16 cellular contexts compared by ENCODE assay signal in genomic region chr13:34257980-34258379, GRCh38.
DNase-seq lines count a peak whose midpoint lies in the region; ATAC-seq and TF ChIP-seq lines count a peak whose summit lies in the region.
"Had no signal": no experiment of that assay in that cellular context is flagged by ENCODE, and none has a peak within 500 bp of the region (broad histone marks: within the 10 kb centered on the region; RNA-seq: fewer than 3 reads in every experiment).

No MANE protein-coding gene starts in this region.

- peaks cover 11% of the 10 kb centered on the region for H3K4me1 ChIP-seq in DOHH2 (ENCODE audit: control insufficient read depth, low read length)
- H3K4me1 ChIP-seq in naive thymus-derived CD4-positive, alpha-beta T cell (ENCODE audit: control insufficient read depth in 2 of 2, insufficient read depth in 2 of 2, low read length in 2 of 2): no peaks in the 10 kb centered on the region
- H3K4me1 ChIP-seq: HAP-1 had no signal

- peaks cover 0 to 5% (median 0%) of the 10 kb centered on the region in 7 donors for H3K4me1 Mint-ChIP-seq in naive thymus-derived CD4-positive, alpha-beta T cell
- H3K4me1 Mint-ChIP-seq in activated T-helper 17 cell treated with anti-CD3 and anti-CD28 coated beads, Interleukin-2, amount 50 U/mL, for 72 hours: no peaks in the 10 kb centered on the region
- H3K4me1 Mint-ChIP-seq: activated naive CD4-positive, alpha-beta T cell treated with anti-CD3 and anti-CD28 coated beads, Interleukin-2, amount 50 U/mL, for 24 hours had no signal

- DNase-seq in LHCN-M2 (ENCODE audit: low read depth) (peak; percentile 17), SKM-1 (lab: John Stamatoyannopoulos, UW; ENCODE audit: unreplicated experiment) (peak; percentile 87), NCI-H1930 (lab: John Stamatoyannopoulos, UW) (no peak)
- DNase-seq in naive thymus-derived CD4-positive, alpha-beta T cell: no peak
- no peak for DNase-seq in activated T-cell treated with anti-CD3 and anti-CD28 coated beads, Interleukin-2, amount 50 U/mL, for 1 hour
- DNase-seq: activated CD4-positive, alpha-beta T cell treated with anti-CD3 and anti-CD28 coated beads, Interleukin-2, amount 50 U/mL, for 4 hours; left colon; NCI-H146; ovary; PC-3; spleen had no signal

- H3K4me3 Mint-ChIP-seq in naive thymus-derived CD4-positive, alpha-beta T cell: no peak overlapping the region
- H3K4me3 Mint-ChIP-seq in activated T-helper 17 cell treated with anti-CD3 and anti-CD28 coated beads, Interleukin-2, amount 50 U/mL, for 72 hours: no peak overlapping the region
- H3K4me3 Mint-ChIP-seq: activated naive CD4-positive, alpha-beta T cell treated with anti-CD3 and anti-CD28 coated beads, Interleukin-2, amount 50 U/mL, for 24 hours had no signal

- POLR2A ChIA-PET in naive thymus-derived CD4-positive, alpha-beta T cell (lab: Charles Lee): no interaction called here

- H3K9me3 Mint-ChIP-seq in naive thymus-derived CD4-positive, alpha-beta T cell: peaks cover 3 to 18% (median 6%) of the 10 kb centered on the region in 11 donors
- peaks cover 25% of the 10 kb centered on the region for H3K9me3 Mint-ChIP-seq in activated T-helper 17 cell treated with anti-CD3 and anti-CD28 coated beads, Interleukin-2, amount 50 U/mL, for 72 hours

- H3K27ac ChIP-seq in DOHH2 (ENCODE audit: low read depth, low read length): no peak overlapping the region
- no peak overlapping the region for H3K27ac ChIP-seq in naive thymus-derived CD4-positive, alpha-beta T cell (ENCODE audit: low read depth, low read length)
- H3K27ac ChIP-seq: ovary, spleen had no signal

- H3K9me2 ChIP-seq in DOHH2 (replicated peaks; ENCODE audit: control insufficient read depth, low read length): no peaks in the 10 kb centered on the region

- no peak for TF ChIP-seq CTCF in DOHH2 (IDR thresholded peaks at IDR 0.05; ENCODE audit: low read depth, low read length, poor library complexity, severe bottlenecking)

- no peaks in the 10 kb centered on the region for H3K36me3 ChIP-seq in DOHH2 (ENCODE audit: control insufficient read depth, low read length)
- H3K36me3 ChIP-seq in naive thymus-derived CD4-positive, alpha-beta T cell (ENCODE audit: control insufficient read depth in 2 of 3, insufficient read depth in 3 of 3, low read length in 3 of 3): no peaks in the 10 kb centered on the region
- H3K36me3 ChIP-seq: HAP-1, ovary, spleen had no signal

- intact Hi-C loops in naive thymus-derived CD4-positive, alpha-beta T cell (cut with micrococcal nuclease): no loop called here

- peak overlapping the region; percentile 40; the same call in 1 of the 2 replicates for H3K4me2 ChIP-seq in DOHH2 (ENCODE audit: low read length)

- H3K79me2 ChIP-seq in DOHH2 (ENCODE audit: control insufficient read depth, low read length): no peaks in the 10 kb centered on the region

- peak; percentile 52 for ATAC-seq in naive thymus-derived CD4-positive, alpha-beta T cell
- ATAC-seq in activated T-helper 17 cell treated with anti-CD3 and anti-CD28 coated beads, Interleukin-2, amount 50 U/mL, for 72 hours (replicated peaks): no peak
- ATAC-seq: K562, left colon, PC-3 had no signal

- no peaks in the 10 kb centered on the region; the same call in 1 of the 2 replicates for H3K9me3 ChIP-seq in DOHH2 (ENCODE audit: control insufficient read depth, insufficient read depth, low read length)
- H3K9me3 ChIP-seq in naive thymus-derived CD4-positive, alpha-beta T cell (ENCODE audit: control insufficient read depth in 2 of 3, low read length in 3 of 3): no peaks in the 10 kb centered on the region
- H3K9me3 ChIP-seq: HAP-1, ovary had no signal

- peaks cover 0 to 10% (median 0%) of the 10 kb centered on the region in 5 donors for H3K27me3 Mint-ChIP-seq in naive thymus-derived CD4-positive, alpha-beta T cell
- H3K27me3 Mint-ChIP-seq in activated T-helper 17 cell treated with anti-CD3 and anti-CD28 coated beads, Interleukin-2, amount 50 U/mL, for 72 hours: peaks cover 8% of the 10 kb centered on the region
- H3K27me3 Mint-ChIP-seq: activated naive CD4-positive, alpha-beta T cell treated with anti-CD3 and anti-CD28 coated beads, Interleukin-2, amount 50 U/mL, for 24 hours had no signal

- H3K36me3 Mint-ChIP-seq in naive thymus-derived CD4-positive, alpha-beta T cell: no peaks in the 10 kb centered on the region
- no peaks in the 10 kb centered on the region for H3K36me3 Mint-ChIP-seq in activated T-helper 17 cell treated with anti-CD3 and anti-CD28 coated beads, Interleukin-2, amount 50 U/mL, for 72 hours (ENCODE audit: low read depth)
- H3K36me3 Mint-ChIP-seq: activated naive CD4-positive, alpha-beta T cell treated with anti-CD3 and anti-CD28 coated beads, Interleukin-2, amount 50 U/mL, for 24 hours had no signal

- H3K4me3 ChIP-seq in DOHH2 (ENCODE audit: low read length): no peak overlapping the region
- no peak overlapping the region for H3K4me3 ChIP-seq in naive thymus-derived CD4-positive, alpha-beta T cell (ENCODE audit: low read length)
- H3K4me3 ChIP-seq: HAP-1, K562, ovary, spleen had no signal

- no peak overlapping the region for H3K27ac Mint-ChIP-seq in naive thymus-derived CD4-positive, alpha-beta T cell
- no peak overlapping the region for H3K27ac Mint-ChIP-seq in activated T-helper 17 cell treated with anti-CD3 and anti-CD28 coated beads, Interleukin-2, amount 50 U/mL, for 72 hours
- H3K27ac Mint-ChIP-seq: activated naive CD4-positive, alpha-beta T cell treated with anti-CD3 and anti-CD28 coated beads, Interleukin-2, amount 50 U/mL, for 24 hours had no signal

- no peaks in the 10 kb centered on the region for H3F3A ChIP-seq in DOHH2 (ENCODE audit: control insufficient read depth, insufficient read depth)

- no peaks in the 10 kb centered on the region for H4K20me1 ChIP-seq in DOHH2 (ENCODE audit: control insufficient read depth, insufficient read depth, low read depth, low read length)

- CTCF ChIA-PET in naive thymus-derived CD4-positive, alpha-beta T cell (lab: Charles Lee): no interaction called here

- H3K27me3 ChIP-seq in DOHH2 (ENCODE audit: control insufficient read depth, low read length): no peaks in the 10 kb centered on the region; the same call in 1 of the 2 replicates
- H3K27me3 ChIP-seq in naive thymus-derived CD4-positive, alpha-beta T cell (ENCODE audit: control insufficient read depth in 2 of 2, insufficient read depth in 2 of 2, low read length in 2 of 2): no peaks in the 10 kb centered on the region
- H3K27me3 ChIP-seq: ovary had no signal

Comparison
In these comparisons a context has a peak if more than half of its experiments do, and no peak if none do; other contexts are left out.
1. DNase-seq: peak in LHCN-M2 (single experiment) and SKM-1 (single experiment); none in naive thymus-derived CD4-positive, alpha-beta T cell (0 of 9), activated T-cell treated with anti-CD3 and anti-CD28 coated beads, Interleukin-2, amount 50 U/mL, for 1 hour (single experiment) and NCI-H1930 (0 of 2).